In the genomic region with DNA sequence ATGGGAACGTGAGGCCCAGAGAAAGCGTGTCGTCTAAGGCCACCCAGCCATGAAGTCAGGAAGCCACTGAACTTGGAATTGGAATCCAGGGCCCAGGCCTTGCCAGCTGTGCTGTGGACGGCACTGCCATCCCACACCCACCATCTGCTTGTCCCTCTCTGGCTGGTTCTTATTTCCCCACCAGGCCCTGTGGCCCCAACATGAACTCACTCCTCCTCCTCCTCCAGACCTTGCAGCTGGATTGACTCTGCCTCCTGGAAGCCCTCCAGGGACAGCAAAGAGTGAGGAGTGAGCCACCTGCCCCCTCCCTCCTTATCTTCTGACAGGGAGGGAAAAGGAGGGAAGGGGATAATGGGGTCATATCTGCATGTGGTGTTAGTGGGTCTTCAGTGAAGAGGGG, we compare ENCODE assay signal across 20 cellular contexts. TPM values are rescaled to one million over a fixed set of nuclear protein-coding genes. Genes with fewer than 3 reads are reported as not detected.
A peak's percentile ranks its signal among the peaks of the same experiment; 100 is the strongest.
DNase-seq lines count a peak whose midpoint lies in the region; ATAC-seq and TF ChIP-seq lines count a peak whose summit lies in the region.
"Had no signal": no experiment of that assay in that cellular context is flagged by ENCODE, and none has a peak within 500 bp of the region (broad histone marks: within the 10 kb centered on the region; RNA-seq: fewer than 3 reads in every experiment).

No MANE protein-coding gene starts in this region.

- H3K4me2 ChIP-seq in neural progenitor cell, result no peak overlapping the region
- H3K4me2 ChIP-seq: GM23338, KMS-11 had no signal

- H3K4me1 Mint-ChIP-seq in neural progenitor cell, result peaks cover 22% of the 10 kb centered on the region
- peaks cover 5% of the 10 kb centered on the region for H3K4me1 Mint-ChIP-seq in stimulated activated effector memory CD8-positive, alpha-beta T cell treated with anti-CD3 and anti-CD28 coated beads, Interleukin-12 subunit alpha, Interleukin-12 subunit beta, amount 100 ng/mL, for 72 hours
- H3K4me1 Mint-ChIP-seq: CD14-positive monocyte had no signal

- H3K27ac Mint-ChIP-seq in neural progenitor cell, result peak overlapping the region; percentile 95
- peak overlapping the region; percentile 61 for H3K27ac Mint-ChIP-seq in stimulated activated effector memory CD8-positive, alpha-beta T cell treated with anti-CD3 and anti-CD28 coated beads, Interleukin-12 subunit alpha, Interleukin-12 subunit beta, amount 100 ng/mL, for 72 hours
- H3K27ac Mint-ChIP-seq: CD14-positive monocyte, GM23338 had no signal

- peaks cover 7% of the 10 kb centered on the region for H3F3A ChIP-seq in neural progenitor cell (ENCODE audit: low read depth)

- H3K79me2 ChIP-seq in neural progenitor cell (ENCODE audit: low read depth), result no peaks in the 10 kb centered on the region

- H3K9me3 ChIP-seq in cardiac muscle cell (ENCODE audit: low read depth) (no peaks in the 10 kb centered on the region), WERI-Rb-1 (ENCODE audit: severe bottlenecking) (peaks cover 6% of the 10 kb centered on the region), neural progenitor cell (ENCODE audit: low read depth) (no peaks in the 10 kb centered on the region)
- H3K9me3 ChIP-seq: SJCRH30 had no signal

- H3K36me3 Mint-ChIP-seq in neural progenitor cell, result no peaks in the 10 kb centered on the region
- H3K36me3 Mint-ChIP-seq in stimulated activated effector memory CD8-positive, alpha-beta T cell treated with anti-CD3 and anti-CD28 coated beads, Interleukin-12 subunit alpha, Interleukin-12 subunit beta, amount 100 ng/mL, for 72 hours, result no peaks in the 10 kb centered on the region
- H3K36me3 Mint-ChIP-seq: CD14-positive monocyte had no signal

- no peak overlapping the region for H2AFZ ChIP-seq in neural progenitor cell (replicated peaks)
- H2AFZ ChIP-seq: GM23338 had no signal

- DNase-seq in cardiac muscle cell (ENCODE audit: low read depth in 1 of 2, low spot score in 1 of 2) (peak in 1 of 2 donors; percentile 48), left ventricle myocardium superior (no peak), WERI-Rb-1 (no peak), neural progenitor cell (ENCODE audit: low spot score) (no peak), GM19238 (ENCODE audit: insufficient read length, low spot score) (no peak), putamen (ENCODE audit: low spot score) (no peak)
- no peak for DNase-seq in stimulated activated effector memory CD8-positive, alpha-beta T cell treated with anti-CD3 and anti-CD28 coated beads, Interleukin-12 subunit alpha, Interleukin-12 subunit beta, amount 100 ng/mL, for 72 hours (ENCODE audit: low spot score in 2 of 2)
- DNase-seq: NCI-H1694, NCI-H2171 had no signal

- H3K27ac ChIP-seq in cardiac muscle cell (peak overlapping the region; percentile 9), WERI-Rb-1 (peak overlapping the region; percentile 2; the same call in 1 of the 2 replicates), neural progenitor cell (no peak overlapping the region)
- H3K27ac ChIP-seq: HL-60, KMS-11, SJCRH30 had no signal

- H3K4me3 Mint-ChIP-seq in neural progenitor cell, result no peak overlapping the region
- H3K4me3 Mint-ChIP-seq in stimulated activated effector memory CD8-positive, alpha-beta T cell treated with anti-CD3 and anti-CD28 coated beads, Interleukin-12 subunit alpha, Interleukin-12 subunit beta, amount 100 ng/mL, for 72 hours, result no peak overlapping the region
- H3K4me3 Mint-ChIP-seq: CD14-positive monocyte, GM23338 had no signal

- H3K9ac ChIP-seq in neural progenitor cell, result no peak overlapping the region
- H3K9ac ChIP-seq: KMS-11 had no signal

- intact Hi-C loops in left ventricle myocardium superior (cut with micrococcal nuclease), result no loop called here

- ATAC-seq in left ventricle myocardium superior (no peak), HG03095 (IDR thresholded peaks at IDR 0.05; ENCODE audit: unreplicated experiment) (no peak)
- ATAC-seq in stimulated activated effector memory CD8-positive, alpha-beta T cell treated with anti-CD3 and anti-CD28 coated beads, Interleukin-12 subunit alpha, Interleukin-12 subunit beta, amount 100 ng/mL, for 72 hours, result no peak

- peaks cover 10% of the 10 kb centered on the region for H3K27me3 Mint-ChIP-seq in neural progenitor cell (ENCODE audit: insufficient read depth, low read depth)

- no peaks in the 10 kb centered on the region for H3K9me3 Mint-ChIP-seq in neural progenitor cell
- no peaks in the 10 kb centered on the region for H3K9me3 Mint-ChIP-seq in stimulated activated effector memory CD8-positive, alpha-beta T cell treated with anti-CD3 and anti-CD28 coated beads, Interleukin-12 subunit alpha, Interleukin-12 subunit beta, amount 100 ng/mL, for 72 hours
- H3K9me3 Mint-ChIP-seq: CD14-positive monocyte, GM23338 had no signal

- H3K4me1 ChIP-seq in cardiac muscle cell (ENCODE audit: low read depth) (peaks cover 13% of the 10 kb centered on the region), neural progenitor cell (peaks cover 18% of the 10 kb centered on the region)

- no peaks in the 10 kb centered on the region for H4K20me1 ChIP-seq in neural progenitor cell (ENCODE audit: low read depth)

- H3K36me3 ChIP-seq in cardiac muscle cell (no peaks in the 10 kb centered on the region), WERI-Rb-1 (no peaks in the 10 kb centered on the region), neural progenitor cell (no peaks in the 10 kb centered on the region)
- H3K36me3 ChIP-seq: SJCRH30 had no signal

- no peak for TF ChIP-seq CTCF in cardiac muscle cell (IDR thresholded peaks at IDR 0.05; ENCODE audit: low read depth, low read length)
- TF ChIP-seq CTCF in WERI-Rb-1 (IDR thresholded peaks at IDR 0.05; ENCODE audit: low read depth, low read length), result no peak
- no peak for TF ChIP-seq CTCF in neural progenitor cell (IDR thresholded peaks at IDR 0.05)

- H3K27me3 ChIP-seq in cardiac muscle cell (no peaks in the 10 kb centered on the region), WERI-Rb-1 (ENCODE audit: insufficient read depth, low read depth, severe bottlenecking) (no peaks in the 10 kb centered on the region), neural progenitor cell (no peaks in the 10 kb centered on the region)
- H3K27me3 ChIP-seq: SJCRH30 had no signal

- H3K4me3 ChIP-seq in cardiac muscle cell (no peak overlapping the region), WERI-Rb-1 (ENCODE audit: low read depth, low read length) (no peak overlapping the region), neural progenitor cell (no peak overlapping the region)
- H3K4me3 ChIP-seq: GM23338, SJCRH30 had no signal

RNA-seq across cellular contexts. Expression of a gene that starts 16.0 kb away (rescaled TPM):
- total RNA-seq in cardiac muscle cell, result 3.9 and 5.0 TPM in 2 replicates
- polyA plus RNA-seq in cardiac muscle cell, result 2.9 TPM in 2 replicates
- 47.5 TPM for total RNA-seq in left ventricle myocardium superior
- total RNA-seq in neural progenitor cell (ENCODE audit: low replicate concordance), result 2.9 and 4.6 TPM in 2 replicates
- total RNA-seq: HT-29, M059J, OCI-LY7 had no signal
- polyA plus RNA-seq: CD14-positive monocyte had no signal

RNA-seq across cellular contexts. Expression of a gene that starts 26.2 kb away (rescaled TPM):
- total RNA-seq in cardiac muscle cell, result 67.3 and 78.2 TPM in 2 replicates
- polyA plus RNA-seq in cardiac muscle cell, result 65.4 and 79.0 TPM in 2 replicates
- 22.5 TPM for total RNA-seq in left ventricle myocardium superior
- total RNA-seq in neural progenitor cell (ENCODE audit: low replicate concordance), result 31.8 and 53.4 TPM in 2 replicates

RNA-seq across cellular contexts. Expression of a gene that starts 41.1 kb away (rescaled TPM):
- total RNA-seq in cardiac muscle cell, result not detected in 2 replicates
- polyA plus RNA-seq in cardiac muscle cell, result 0.55 TPM in 1 of 2 replicates, not detected in the other
- total RNA-seq in left ventricle myocardium superior, result not detected
- total RNA-seq in neural progenitor cell (ENCODE audit: low replicate concordance), result not detected in 2 replicates
- total RNA-seq: A172, GM23338, HT-29, M059J, OCI-LY7, SJCRH30 had no signal
- polyA plus RNA-seq: AG04450, CD14-positive monocyte, GM23338 had no signal

RNA-seq across cellular contexts. Expression of a gene that starts 51.2 kb away (rescaled TPM):
- 35.7 and 40.1 TPM in 2 replicates for total RNA-seq in cardiac muscle cell
- polyA plus RNA-seq in cardiac muscle cell, result 216 and 232 TPM in 2 replicates
- total RNA-seq in left ventricle myocardium superior, result 190 TPM
- total RNA-seq in neural progenitor cell (ENCODE audit: low replicate concordance), result 47.7 and 95.9 TPM in 2 replicates
